9 cellular contexts compared by ENCODE assay signal in genomic region chr2:45771251-45771650, GRCh38.
A peak's percentile ranks its signal among the peaks of the same experiment; 100 is the strongest.
DNase-seq lines count a peak whose midpoint lies in the region; ATAC-seq and TF ChIP-seq lines count a peak whose summit lies in the region.
"Had no signal": no experiment of that assay in that cellular context is flagged by ENCODE, and none has a peak within 500 bp of the region (broad histone marks: within the 10 kb centered on the region; RNA-seq: fewer than 3 reads in every experiment).

No MANE protein-coding gene starts in this region.

- H3K27ac ChIP-seq in left lung, result peak overlapping the region; percentile 55 to 64
- H3K27ac ChIP-seq in upper lobe of right lung, result peak overlapping the region; percentile 17
- H3K27ac ChIP-seq: A549 had no signal

- H3K36me3 ChIP-seq in adipocyte (ENCODE audit: control insufficient read depth, insufficient read depth, low read length, severe bottlenecking) (no peaks in the 10 kb centered on the region), left lung (no peaks in the 10 kb centered on the region), upper lobe of right lung (no peaks in the 10 kb centered on the region)

- no peak overlapping the region for H3K9ac ChIP-seq in adipocyte (ENCODE audit: low read length)

- peak overlapping the region; percentile 25 for H3K4me3 ChIP-seq in adipocyte (ENCODE audit: low read length)
- peak overlapping the region in 1 of 2 donors; percentile 3 for H3K4me3 ChIP-seq in left lung
- H3K4me3 ChIP-seq in upper lobe of right lung, result no peak overlapping the region
- H3K4me3 ChIP-seq: A549 had no signal

- peak; percentile 39 for DNase-seq in NCI-H2107 treated with DMSO at 0.1 percent for 48 hours (lab: John Stamatoyannopoulos, UW; ENCODE audit: unreplicated experiment)
- no peak for DNase-seq in NCI-H2107 (lab: John Stamatoyannopoulos, UW)
- no peak for DNase-seq in adipocyte (ENCODE audit: low read depth)
- DNase-seq in left lung, result peak; percentile 62 to 87
- peak; percentile 66 for DNase-seq in upper lobe of right lung
- no peak for DNase-seq in SHP77 (lab: John Stamatoyannopoulos, UW)

- H3K9me3 ChIP-seq in adipocyte (ENCODE audit: control insufficient read depth, low read length), result no peaks in the 10 kb centered on the region
- no peaks in the 10 kb centered on the region for H3K9me3 ChIP-seq in left lung
- H3K9me3 ChIP-seq in upper lobe of right lung, result no peaks in the 10 kb centered on the region
- H3K9me3 ChIP-seq: A549 had no signal

- H3K4me1 ChIP-seq in adipocyte (ENCODE audit: control insufficient read depth, insufficient read depth, low read length) (peaks cover 34% of the 10 kb centered on the region), left lung (peaks cover 3 to 57% of the 10 kb centered on the region in 2 donors), upper lobe of right lung (peaks cover 22% of the 10 kb centered on the region)

- TF ChIP-seq CTCF in left lung (IDR thresholded peaks at IDR 0.05), result no peak
- no peak for TF ChIP-seq CTCF in upper lobe of right lung (IDR thresholded peaks at IDR 0.05)

- intact Hi-C loops in left lung (cut with DNase I), result no loop called here
- intact Hi-C loops in upper lobe of right lung (cut with DNase I), result loop anchor here (10.0 kb wide), 1 partner anchor 116 kb away; the partner anchor contains the start of gene PRKCE

- peak; percentile 72 for ATAC-seq in left lung
- ATAC-seq in upper lobe of right lung, result peak; percentile 78
- ATAC-seq in GM19467 (IDR thresholded peaks at IDR 0.05; ENCODE audit: unreplicated experiment), result no peak
- no peak for ATAC-seq in GM18498 (IDR thresholded peaks at IDR 0.05; ENCODE audit: unreplicated experiment)

- H3K27me3 ChIP-seq in adipocyte (replicated peaks; ENCODE audit: control insufficient read depth, insufficient read depth, low read length) (no peaks in the 10 kb centered on the region), left lung (no peaks in the 10 kb centered on the region), upper lobe of right lung (no peaks in the 10 kb centered on the region)

Comparison
In these comparisons a context has a peak if more than half of its experiments do, and no peak if none do; other contexts are left out.
1. DNase-seq: peak in NCI-H2107 treated with DMSO at 0.1 percent for 48 hours (single experiment), left lung (2 of 2) and upper lobe of right lung (single experiment); none in NCI-H2107 (single experiment), adipocyte (single experiment) and SHP77 (0 of 2).
2. ATAC-seq: peak in left lung (single experiment) and upper lobe of right lung (single experiment); none in GM19467 (single experiment) and GM18498 (single experiment).